Comparison of ENCODE assay signal across 20 cellular contexts in genomic region chr3:191120447-191121304, GRCh38.
DNase-seq lines count a peak whose midpoint lies in the region; ATAC-seq and TF ChIP-seq lines count a peak whose summit lies in the region.
"Had no signal": no experiment of that assay in that cellular context is flagged by ENCODE, and none has a peak within 500 bp of the region (broad histone marks: within the 10 kb centered on the region; RNA-seq: fewer than 3 reads in every experiment).

No MANE protein-coding gene starts in this region.

- DNase-seq in OCI-LY7 (ENCODE audit: low spot score): no peak
- DNase-seq in adrenal gland: no peak
- DNase-seq in cerebellar cortex (ENCODE audit: low spot score): no peak
- no peak for DNase-seq in activated CD4-positive, alpha-beta T cell treated with anti-CD3 and anti-CD28 coated beads, Interleukin-2, amount 50 U/mL, for 4 hours
- DNase-seq: activated CD8-positive, alpha-beta T cell treated with anti-CD3 and anti-CD28 coated beads, Interleukin-2, amount 10 ng/mL, durations not matched to agents 7 days and 5 days; activated effector memory CD4-positive, alpha-beta T cell treated with Interleukin-2 at 50 U/mL for 16 hours; body of pancreas; erythroblast; heart left ventricle; NCI-H2029; NCI-H526; RPMI8226; sigmoid colon; stimulated activated CD4-positive, alpha-beta T cell treated with anti-CD3 and anti-CD28 coated beads, Interleukin-4, amount 100 ng/mL, for 24 hours; SW 1271 had no signal

- H3K4me3 ChIP-seq in OCI-LY7 (ENCODE audit: low read depth, low read length, poor library complexity, severe bottlenecking) (no peak overlapping the region), adrenal gland (no peak overlapping the region)
- H3K4me3 ChIP-seq: body of pancreas, heart left ventricle, sigmoid colon had no signal

- ATAC-seq in GM18508 (IDR thresholded peaks at IDR 0.05; ENCODE audit: insufficient read depth, unreplicated experiment) (peak; percentile 69), GM21381 (IDR thresholded peaks at IDR 0.05; ENCODE audit: unreplicated experiment) (peak; percentile 74), HG02981 (IDR thresholded peaks at IDR 0.05; ENCODE audit: unreplicated experiment) (peak; percentile 84), GM19035 (IDR thresholded peaks at IDR 0.05; ENCODE audit: unreplicated experiment) (no peak)
- ATAC-seq: activated CD8-positive, alpha-beta T cell treated with anti-CD3 and anti-CD28 coated beads, Interleukin-2, amount 10 ng/mL, durations not matched to agents 7 days and 5 days; body of pancreas; heart left ventricle had no signal

- H3K27ac ChIP-seq in OCI-LY7 (ENCODE audit: low read depth, low read length, poor library complexity, severe bottlenecking) (peak overlapping the region; percentile 21), adrenal gland (no peak overlapping the region)
- H3K27ac ChIP-seq: body of pancreas, heart left ventricle, neutrophil, sigmoid colon had no signal

- no peaks in the 10 kb centered on the region for H3K36me3 ChIP-seq in OCI-LY7 (ENCODE audit: insufficient read depth, low read length)
- no peaks in the 10 kb centered on the region for H3K36me3 ChIP-seq in adrenal gland (replicated peaks in 1 of 2)
- H3K36me3 ChIP-seq: heart left ventricle, neutrophil, sigmoid colon had no signal

- no peaks in the 10 kb centered on the region for H3K79me2 ChIP-seq in OCI-LY7 (ENCODE audit: insufficient read depth, low read depth, low read length)

- CTCF ChIA-PET in OCI-LY7 (lab: Charles Lee; ENCODE audit: unreplicated experiment): no interaction called here

- no peaks in the 10 kb centered on the region for H3K9me2 ChIP-seq in OCI-LY7 (ENCODE audit: insufficient read depth, low read length)

- H3K4me1 ChIP-seq in OCI-LY7 (ENCODE audit: insufficient read depth, low read length, poor library complexity, severe bottlenecking): peaks cover 33% of the 10 kb centered on the region
- H3K4me1 ChIP-seq in adrenal gland (replicated peaks in 1 of 2): no peaks in the 10 kb centered on the region
- H3K4me1 ChIP-seq: body of pancreas, heart left ventricle, sigmoid colon had no signal

- H3K4me2 ChIP-seq in OCI-LY7 (ENCODE audit: low read length): peak overlapping the region; percentile 50

- no TSS peak for BruUV-seq in OCI-LY7 (replicated peaks; lab: Mats Ljungman, UMichigan)

- POLR2A ChIA-PET in OCI-LY7 (lab: Charles Lee): interaction anchor here (0.7 to 1.8 kb wide), 5 partner anchors 8 to 157 kb away, joined by 3 to 5 read pairs (median 4); no protein-coding TSS in a partner anchor

- no peak for TF ChIP-seq POLR2A in adrenal gland (IDR thresholded peaks at IDR 0.05)

- H2AFZ ChIP-seq in OCI-LY7 (ENCODE audit: low read length): peak overlapping the region; percentile 68

- H3K9me3 ChIP-seq in OCI-LY7 (ENCODE audit: low read length) (no peaks in the 10 kb centered on the region; the same call in 1 of the 2 replicates), adrenal gland (replicated peaks in 1 of 3) (no peaks in the 10 kb centered on the region)
- H3K9me3 ChIP-seq: body of pancreas, heart left ventricle, neutrophil, sigmoid colon had no signal

- no peaks in the 10 kb centered on the region for H4K20me1 ChIP-seq in OCI-LY7 (ENCODE audit: insufficient read depth, low read length)

- intact Hi-C loops in OCI-LY7 (cut with micrococcal nuclease; ENCODE audit: unreplicated experiment) (no loop called here), adrenal gland (cut with DNase I) (no loop called here)

- H3K27me3 ChIP-seq in adrenal gland: no peaks in the 10 kb centered on the region
- H3K27me3 ChIP-seq: body of pancreas, heart left ventricle, neutrophil, sigmoid colon had no signal

- 60 to 68% (median 65%) methylated on average over 2 of the region's 2 CpGs for WGBS in adrenal gland, 4 donors

- TF ChIP-seq CTCF in OCI-LY7 (conservative IDR thresholded peaks at IDR 0.05; ENCODE audit: low read length) (no peak), adrenal gland (IDR thresholded peaks at IDR 0.05) (no peak)
